ENCODE assay signal across 8 cellular contexts in genomic region chr12:2959194-2959507, GRCh38. TPM values are rescaled to one million over a fixed set of nuclear protein-coding genes. Genes with fewer than 3 reads are reported as not detected.
A peak's percentile ranks its signal among the peaks of the same experiment; 100 is the strongest.
DNase-seq lines count a peak whose midpoint lies in the region; ATAC-seq and TF ChIP-seq lines count a peak whose summit lies in the region.

TEAD4 (plus strand) TSS chr12:2959397.

- TF ChIP-seq CTCF in AG09319 (IDR thresholded peaks at IDR 0.05; ENCODE audit: low read depth, low read length) (no peak), GM20000 (IDR thresholded peaks at IDR 0.05; ENCODE audit: extremely low read depth, missing control alignments) (no peak), OCI-LY7 (conservative IDR thresholded peaks at IDR 0.05; ENCODE audit: low read length) (no peak)

- CTCF ChIA-PET in OCI-LY7 (lab: Charles Lee; ENCODE audit: unreplicated experiment), result no interaction called here

- DNase-seq in AG09319 (ENCODE audit: extremely low read depth, low read depth) (peak; percentile 34), GM20000 (ENCODE audit: low spot score) (peak; percentile 87), OCI-LY7 (ENCODE audit: low spot score) (no peak), kidney glomerular epithelial cell (lab: John Stamatoyannopoulos, UW) (peak; percentile 68), NCI-H2107 (lab: John Stamatoyannopoulos, UW) (no peak)
- DNase-seq in central memory CD8-positive, alpha-beta T cell (ENCODE audit: low spot score in 2 of 2), result no peak

- H3K9me2 ChIP-seq in OCI-LY7 (ENCODE audit: insufficient read depth, low read length), result no peaks in the 10 kb centered on the region

- no peaks in the 10 kb centered on the region for H3K9me3 ChIP-seq in OCI-LY7 (ENCODE audit: low read length)

- no peaks in the 10 kb centered on the region for H3K36me3 Mint-ChIP-seq in central memory CD8-positive, alpha-beta T cell (ENCODE audit: insufficient read depth)
- no peaks in the 10 kb centered on the region for H3K36me3 Mint-ChIP-seq in stimulated activated naive CD8-positive, alpha-beta T cell treated with anti-CD3 and anti-CD28 coated beads, Interleukin-15, Interleukin-2, amounts not matched to agents 100 ng/mL and 50 ng/mL, for 24 hours (ENCODE audit: low read depth)

- peak within 1 kb of the TSS; percentile 44; the same call in 1 of the 2 replicates for H3K4me2 ChIP-seq in OCI-LY7 (ENCODE audit: low read length)

- ATAC-seq in central memory CD8-positive, alpha-beta T cell (replicated peaks; ENCODE audit: extremely low read depth, poor library complexity, severe bottlenecking), result no peak
- no peak for ATAC-seq in HG03469 (IDR thresholded peaks at IDR 0.05; ENCODE audit: unreplicated experiment)

- H3K9me3 Mint-ChIP-seq in central memory CD8-positive, alpha-beta T cell, result no peaks in the 10 kb centered on the region
- H3K9me3 Mint-ChIP-seq in stimulated activated naive CD8-positive, alpha-beta T cell treated with anti-CD3 and anti-CD28 coated beads, Interleukin-15, Interleukin-2, amounts not matched to agents 100 ng/mL and 50 ng/mL, for 24 hours, result no peaks in the 10 kb centered on the region

- H3K79me2 ChIP-seq in OCI-LY7 (ENCODE audit: insufficient read depth, low read depth, low read length), result no peaks in the 10 kb centered on the region

- intact Hi-C loops in OCI-LY7 (cut with micrococcal nuclease; ENCODE audit: unreplicated experiment), result no loop called here

- H2AFZ ChIP-seq in OCI-LY7 (ENCODE audit: low read length), result no peak within 1 kb of the TSS

- H3K36me3 ChIP-seq in OCI-LY7 (ENCODE audit: insufficient read depth, low read length), result no peaks in the 10 kb centered on the region

- H3K27me3 Mint-ChIP-seq in central memory CD8-positive, alpha-beta T cell, result peaks cover 69% of the 10 kb centered on the region
- H3K27me3 Mint-ChIP-seq in stimulated activated naive CD8-positive, alpha-beta T cell treated with anti-CD3 and anti-CD28 coated beads, Interleukin-15, Interleukin-2, amounts not matched to agents 100 ng/mL and 50 ng/mL, for 24 hours, result peaks cover 53% of the 10 kb centered on the region

- BruUV-seq in OCI-LY7 (replicated peaks; lab: Mats Ljungman, UMichigan), result no TSS peak

- no peaks in the 10 kb centered on the region for H3K4me1 ChIP-seq in OCI-LY7 (ENCODE audit: insufficient read depth, low read length, poor library complexity, severe bottlenecking)

- H3K4me1 Mint-ChIP-seq in central memory CD8-positive, alpha-beta T cell, result peaks cover 14% of the 10 kb centered on the region
- peaks cover 21% of the 10 kb centered on the region for H3K4me1 Mint-ChIP-seq in stimulated activated naive CD8-positive, alpha-beta T cell treated with anti-CD3 and anti-CD28 coated beads, Interleukin-15, Interleukin-2, amounts not matched to agents 100 ng/mL and 50 ng/mL, for 24 hours (ENCODE audit: low read depth)

- H3K27ac ChIP-seq in OCI-LY7 (ENCODE audit: low read depth, low read length, poor library complexity, severe bottlenecking), result no peak within 1 kb of the TSS

- no peaks in the 10 kb centered on the region for H4K20me1 ChIP-seq in OCI-LY7 (ENCODE audit: insufficient read depth, low read length)

- no peak within 1 kb of the TSS for H3K4me3 ChIP-seq in OCI-LY7 (ENCODE audit: low read depth, low read length, poor library complexity, severe bottlenecking)

- peak within 1 kb of the TSS; percentile 66 for H3K4me3 Mint-ChIP-seq in central memory CD8-positive, alpha-beta T cell
- H3K4me3 Mint-ChIP-seq in stimulated activated naive CD8-positive, alpha-beta T cell treated with anti-CD3 and anti-CD28 coated beads, Interleukin-15, Interleukin-2, amounts not matched to agents 100 ng/mL and 50 ng/mL, for 24 hours, result peak within 1 kb of the TSS; percentile 77

- POLR2A ChIA-PET in OCI-LY7 (lab: Charles Lee), result no interaction called here

- H3K27ac Mint-ChIP-seq in central memory CD8-positive, alpha-beta T cell (ENCODE audit: low read depth), result no peak within 1 kb of the TSS
- H3K27ac Mint-ChIP-seq in stimulated activated naive CD8-positive, alpha-beta T cell treated with anti-CD3 and anti-CD28 coated beads, Interleukin-15, Interleukin-2, amounts not matched to agents 100 ng/mL and 50 ng/mL, for 24 hours, result no peak within 1 kb of the TSS

RNA-seq across cellular contexts. Expression of gene TEAD4, which starts in this region (rescaled TPM):
- total RNA-seq in OCI-LY7 (2014; rRNA removed; shearing (Covaris generic)), result not detected in 2 replicates
- total RNA-seq in OCI-LY7 (2022), result not detected in 2 replicates

Comparison
In these comparisons a context has a peak if more than half of its experiments do, and no peak if none do; other contexts are left out.
1. DNase-seq: peak in AG09319 (single experiment), GM20000 (single experiment) and kidney glomerular epithelial cell (single experiment); none in OCI-LY7 (single experiment), central memory CD8-positive, alpha-beta T cell (0 of 2) and NCI-H2107 (single experiment).